ENCODE assay signal across 8 cellular contexts in the genomic region with DNA sequence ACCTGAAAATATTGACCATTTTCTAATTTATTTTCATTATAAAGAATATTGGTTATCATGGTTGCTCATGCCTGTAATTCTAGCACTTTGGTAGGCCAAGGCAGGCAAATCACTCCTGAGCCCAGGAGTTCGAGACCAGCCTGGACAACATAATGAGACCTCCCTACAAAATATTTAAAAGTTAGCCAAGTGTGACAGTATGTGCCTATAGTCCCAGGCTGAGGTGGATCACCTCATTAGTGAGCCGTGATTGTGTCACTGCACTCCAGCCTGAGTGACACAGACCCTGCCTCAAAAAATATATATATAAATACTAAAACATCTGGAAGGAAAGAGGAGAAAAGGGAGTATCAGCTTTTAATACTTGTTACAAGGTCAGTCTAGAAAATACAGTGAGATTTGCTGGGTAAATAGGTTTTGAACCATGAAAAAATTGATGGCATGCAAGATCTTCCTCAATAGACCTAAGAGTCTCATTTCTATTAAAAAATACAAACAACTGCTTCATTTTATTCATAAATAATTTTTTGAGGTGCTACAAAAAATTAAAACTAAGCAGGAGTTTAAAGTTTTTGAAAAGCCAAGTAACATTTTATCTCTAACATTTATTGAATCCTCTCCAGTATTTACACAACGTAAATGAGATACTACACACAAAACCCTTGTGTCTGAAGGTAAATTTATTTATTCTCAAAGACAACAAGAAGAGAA. TPM values are rescaled to one million over a fixed set of nuclear protein-coding genes. Genes with fewer than 3 reads are reported as not detected.
DNase-seq lines count a peak whose midpoint lies in the region; ATAC-seq and TF ChIP-seq lines count a peak whose summit lies in the region.

No MANE protein-coding gene starts in this region.

- no peak overlapping the region for H3K4me3 ChIP-seq in ACC112 (ENCODE audit: low read depth, low read length)
- no peak overlapping the region for H3K4me3 ChIP-seq in lower lobe of right lung

- ATAC-seq in lower lobe of right lung = no peak
- ATAC-seq in GM21360 (IDR thresholded peaks at IDR 0.05; ENCODE audit: unreplicated experiment) = no peak
- ATAC-seq in GM18868 (IDR thresholded peaks at IDR 0.05; ENCODE audit: unreplicated experiment) = no peak

- peak overlapping the region; percentile 99 for H3K27ac ChIP-seq in ACC112 (ENCODE audit: low read depth, low read length)
- peak overlapping the region; percentile 42 for H3K27ac ChIP-seq in adipose tissue (ENCODE audit: low read depth, low read length)
- H3K27ac ChIP-seq in lower lobe of right lung = peak overlapping the region; percentile 84

- H3K27me3 Mint-ChIP-seq in HFFc6 (ENCODE audit: insufficient read depth) = peaks cover 57% of the 10 kb centered on the region

- H3K4me1 ChIP-seq in ACC112 (ENCODE audit: control insufficient read depth, insufficient read depth, low read length, unreplicated experiment) = peaks cover 27% of the 10 kb centered on the region
- H3K4me1 ChIP-seq in lower lobe of right lung = peaks cover 86% of the 10 kb centered on the region

- peak overlapping the region; percentile 99 for H3K27ac Mint-ChIP-seq in HFFc6

- H3K36me3 Mint-ChIP-seq in HFFc6 (ENCODE audit: low read depth) = peaks cover 23% of the 10 kb centered on the region

- H3K79me2 ChIP-seq in ACC112 (ENCODE audit: control insufficient read depth, insufficient read depth, low read length, unreplicated experiment) = peaks cover 14% of the 10 kb centered on the region

- no peak overlapping the region for H2AFZ ChIP-seq in ACC112 (ENCODE audit: low read length, unreplicated experiment)

- 58 to 87% (median 76%) methylated on average over 3 of the region's 3 CpGs for WGBS in adipose tissue, 3 donors

- H3K9me3 ChIP-seq in lower lobe of right lung = no peaks in the 10 kb centered on the region

- DNase-seq in HFFc6 (no peak), lower lobe of right lung (no peak), HUDEP-2 (lab: John Stamatoyannopoulos, UW; ENCODE audit: unreplicated experiment in 76 of 76) (no peak), NOMO-1 treated with dmso at 0.1 percent for 144 hours (lab: John Stamatoyannopoulos, UW; ENCODE audit: unreplicated experiment) (no peak)

- peaks cover 17% of the 10 kb centered on the region for H3K36me3 ChIP-seq in ACC112 (ENCODE audit: insufficient read depth, low read length)
- H3K36me3 ChIP-seq in lower lobe of right lung = peaks cover 11% of the 10 kb centered on the region

- peaks cover 36% of the 10 kb centered on the region for H3K9me3 Mint-ChIP-seq in HFFc6

- peaks cover 70% of the 10 kb centered on the region for H3K4me1 Mint-ChIP-seq in HFFc6 (ENCODE audit: low read depth)

- intact Hi-C loops in lower lobe of right lung (cut with DNase I) = no loop called here

- no peak for TF ChIP-seq CTCF in HFFc6 (IDR thresholded peaks at IDR 0.05)
- TF ChIP-seq CTCF in lower lobe of right lung (IDR thresholded peaks at IDR 0.05) = no peak

- no peaks in the 10 kb centered on the region for H3K27me3 ChIP-seq in ACC112 (ENCODE audit: insufficient read depth, low read length)
- H3K27me3 ChIP-seq in lower lobe of right lung (ENCODE audit: low read depth) = no peaks in the 10 kb centered on the region

- H3K4me3 Mint-ChIP-seq in HFFc6 = peak overlapping the region; percentile 11

RNA-seq across cellular contexts. Expression of a gene that starts 47.7 kb away (rescaled TPM):
- 1 to 10 TPM; 2.9 to 4.0 (median 3.3) TPM for total RNA-seq in HFFc6 (2021; fragmentation: NEBNext Ultra II Directional; extraction: Animal tissue kit (Norgen Biotek cat#: 25700))
- 1 to 10 TPM; 4.1 to 8.8 (median 4.5) TPM for polyA plus RNA-seq in adipose tissue
- 14.7 TPM for total RNA-seq in lower lobe of right lung

RNA-seq across cellular contexts. Expression of a gene that starts 47.9 kb away (rescaled TPM):
- total RNA-seq in HFFc6 (2021; fragmentation: NEBNext Ultra II Directional; extraction: Animal tissue kit (Norgen Biotek cat#: 25700)) = 10 to 100 TPM; 25.5 to 30.2 (median 27.9) TPM
- 10 to 100 TPM in 2 of 3 donors, 1 to 10 TPM in 1; 7.4 to 12.5 (median 11.1) TPM for polyA plus RNA-seq in adipose tissue
- total RNA-seq in lower lobe of right lung = 29.0 TPM

Comparison
In these comparisons a context has a peak if more than half of its experiments do, and no peak if none do; other contexts are left out.
1. H3K27ac ChIP-seq: peak in every context shown above with its lines; median percentile 99 in ACC112; 84 in lower lobe of right lung; 42 in adipose tissue.